8 cellular contexts compared by ENCODE assay signal in genomic region chr7:129501760-129502707, GRCh38. TPM values are rescaled to one million over a fixed set of nuclear protein-coding genes. Genes with fewer than 3 reads are reported as not detected.
DNase-seq lines count a peak whose midpoint lies in the region; ATAC-seq and TF ChIP-seq lines count a peak whose summit lies in the region.

Gene SMKR1 (plus strand): TSS chr7:129502531. CDS start chr7:129502825, 294 bp downstream.

- DNase-seq in GM13976 (ENCODE audit: low spot score) (peak; percentile 95), NCI-H1092 (lab: John Stamatoyannopoulos, UW) (peak; percentile 83), T-helper 17 cell (peak; percentile 92 to 94 (median 93)), ascending aorta (ENCODE audit: low spot score in 2 of 2) (peak in 1 of 2 donors; percentile 81), superior temporal gyrus (ENCODE audit: extremely low spot score) (no peak)

- peaks cover 5% of the 10 kb centered on the region for H3K36me3 Mint-ChIP-seq in T-helper 17 cell (ENCODE audit: low read depth)

- H3K4me2 ChIP-seq in skeletal muscle satellite cell (ENCODE audit: low read length), result peak within 1 kb of the TSS; percentile 98

- peaks cover 3% of the 10 kb centered on the region for H3K27me3 Mint-ChIP-seq in T-helper 17 cell

- intact Hi-C loops in ascending aorta (cut with DNase I), result no loop called here

- H3K27ac ChIP-seq in ascending aorta (no peak within 1 kb of the TSS), iPS-18a (ENCODE audit: low read length) (no peak within 1 kb of the TSS)

- H3K9me3 ChIP-seq in T-helper 17 cell (ENCODE audit: control insufficient read depth, low read length, poor library complexity, severe bottlenecking) (no peaks in the 10 kb centered on the region), ascending aorta (no peaks in the 10 kb centered on the region), iPS-18a (ENCODE audit: control insufficient read depth, low read depth, low read length) (no peaks in the 10 kb centered on the region), skeletal muscle satellite cell (replicated peaks; ENCODE audit: low read length) (no peaks in the 10 kb centered on the region)

- H3K36me3 ChIP-seq in ascending aorta, result no peaks in the 10 kb centered on the region
- no peaks in the 10 kb centered on the region for H3K36me3 ChIP-seq in iPS-18a (ENCODE audit: control insufficient read depth, low read depth, low read length)
- no peaks in the 10 kb centered on the region for H3K36me3 ChIP-seq in skeletal muscle satellite cell (ENCODE audit: insufficient read depth, low read length)

- H3K27me3 ChIP-seq in ascending aorta (no peaks in the 10 kb centered on the region), iPS-18a (ENCODE audit: control insufficient read depth, insufficient read depth, low read length) (peaks cover 35% of the 10 kb centered on the region), skeletal muscle satellite cell (ENCODE audit: control insufficient read depth, insufficient read depth, low read length) (peaks cover 12% of the 10 kb centered on the region)

- peak within 1 kb of the TSS; percentile 88 for H3K27ac Mint-ChIP-seq in T-helper 17 cell

- in situ Hi-C loops in GM13976 (cut with MboI; ENCODE audit: low sequenced_read_pairs, unreplicated experiment), result no loop called here

- H3K4me3 Mint-ChIP-seq in T-helper 17 cell, result peak within 1 kb of the TSS; percentile 91

- H3K4me1 ChIP-seq in ascending aorta (peaks cover 0 to 7% of the 10 kb centered on the region in 2 donors), iPS-18a (ENCODE audit: control insufficient read depth, low read depth, low read length) (no peaks in the 10 kb centered on the region), skeletal muscle satellite cell (ENCODE audit: control insufficient read depth, insufficient read depth, low read length) (peaks cover 3% of the 10 kb centered on the region)

- H3K9ac ChIP-seq in iPS-18a (ENCODE audit: low read length) (no peak within 1 kb of the TSS), skeletal muscle satellite cell (ENCODE audit: low read depth, low read length) (peak within 1 kb of the TSS; percentile 65)

- peaks cover 21% of the 10 kb centered on the region for H3K4me1 Mint-ChIP-seq in T-helper 17 cell

- no peak for TF ChIP-seq CTCF in GM13976 (IDR thresholded peaks at IDR 0.05; ENCODE audit: borderline replicate concordance, control extremely low read depth, extremely low read depth, insufficient read depth, missing control alignments)
- no peak for TF ChIP-seq CTCF in ascending aorta (IDR thresholded peaks at IDR 0.05)

- ATAC-seq in HG02571 (IDR thresholded peaks at IDR 0.05; ENCODE audit: unreplicated experiment) (peak; percentile 66), T-helper 17 cell (peak; percentile 97)

- H3K4me3 ChIP-seq in ascending aorta, result peak within 1 kb of the TSS; percentile 80 to 82
- H3K4me3 ChIP-seq in iPS-18a (ENCODE audit: low read length), result peak within 1 kb of the TSS; percentile 76
- peak within 1 kb of the TSS; percentile 78 for H3K4me3 ChIP-seq in skeletal muscle satellite cell (ENCODE audit: low read length)

RNA-seq across cellular contexts. Expression of gene SMKR1, which starts in this region (rescaled TPM):
- total RNA-seq in T-helper 17 cell (1 to 10 TPM in 1 of 2 donors, under 1 TPM in 1; 0.77 to 2.0 TPM), ascending aorta (not detected)
- total RNA-seq in skeletal muscle satellite cell (2012; rRNA removed), result 0.22 TPM in 1 of 2 replicates, not detected in the other
